ENCODE assay signal across 10 cellular contexts in genomic region chr5:127871448-127872153, GRCh38.
DNase-seq lines count a peak whose midpoint lies in the region; ATAC-seq, FAIRE-seq and TF ChIP-seq lines count a peak whose summit lies in the region.
"Had no signal": no experiment of that assay in that cellular context is flagged by ENCODE, and none has a peak within 500 bp of the region (broad histone marks: within the 10 kb centered on the region; RNA-seq: fewer than 3 reads in every experiment).

No MANE protein-coding gene starts in this region.

- DNase-seq in endothelial cell of umbilical vein (ENCODE audit: low read depth, low spot score) (peak; percentile 95), NCI-H1105 (lab: John Stamatoyannopoulos, UW) (no peak), NCI-H1092 treated with DMSO at 0.1 percent for 48 hours (lab: John Stamatoyannopoulos, UW) (no peak), DMS153 treated with DMSO at 0.1 percent for 48 hours (lab: John Stamatoyannopoulos, UW; ENCODE audit: unreplicated experiment) (no peak)
- DNase-seq: SHP77 had no signal

- TF ChIP-seq POLR2A in endothelial cell of umbilical vein (IDR thresholded peaks at IDR 0.05; ENCODE audit: low read depth, low read length), result no peak

- H3K4me1 ChIP-seq in ACC112 (ENCODE audit: control insufficient read depth, insufficient read depth, low read length, unreplicated experiment) (peaks cover 40% of the 10 kb centered on the region), OCI-LY3 (ENCODE audit: low read length) (peaks cover 31% of the 10 kb centered on the region), endothelial cell of umbilical vein (ENCODE audit: control insufficient read depth, extremely low read depth, insufficient read depth, low read length) (peaks cover 28% of the 10 kb centered on the region)

- no peak for TF ChIP-seq EP300 in neural cell (conservative IDR thresholded peaks at IDR 0.05; ENCODE audit: poor library complexity, severe bottlenecking)

- TF ChIP-seq CTCF in OCI-LY3 (IDR thresholded peaks at IDR 0.05; ENCODE audit: low read depth, low read length) (no peak), endothelial cell of umbilical vein (IDR thresholded peaks at IDR 0.05; ENCODE audit: extremely low read depth in 1 of 2, insufficient read depth in 1 of 2, low read depth in 1 of 2, low read length in 2 of 2) (no peak), neural cell (IDR thresholded peaks at IDR 0.05; ENCODE audit: poor library complexity, severe bottlenecking) (no peak)

- ATAC-seq in HG02884 (IDR thresholded peaks at IDR 0.05; ENCODE audit: unreplicated experiment), result no peak

- POLR2A ChIA-PET in endothelial cell of umbilical vein (lab: Charles Lee), result interaction anchor here (1.0 to 1.8 kb wide), 2 partner anchors 89 to 212 kb away, joined by 3 to 5 read pairs; partner anchors contain the start of gene SLC12A2

- H4K20me1 ChIP-seq in OCI-LY3 (ENCODE audit: insufficient read depth, low read length), result no peaks in the 10 kb centered on the region
- H4K20me1 ChIP-seq in endothelial cell of umbilical vein (replicated peaks; ENCODE audit: control insufficient read depth, extremely low read depth, insufficient read depth, low read length), result no peaks in the 10 kb centered on the region
- H4K20me1 ChIP-seq in neural cell (ENCODE audit: insufficient read depth), result no peaks in the 10 kb centered on the region

- no peaks in the 10 kb centered on the region for H3K36me3 ChIP-seq in ACC112 (ENCODE audit: insufficient read depth, low read length)
- H3K36me3 ChIP-seq in OCI-LY3 (replicated peaks; ENCODE audit: low read depth, low read length), result no peaks in the 10 kb centered on the region
- no peaks in the 10 kb centered on the region for H3K36me3 ChIP-seq in endothelial cell of umbilical vein (ENCODE audit: control insufficient read depth in 2 of 2, extremely low read depth in 1 of 2, insufficient read depth in 2 of 2, low read length in 2 of 2)
- no peaks in the 10 kb centered on the region for H3K36me3 ChIP-seq in neural cell (ENCODE audit: insufficient read depth, low read length)
- H3K36me3 ChIP-seq: thyroid gland had no signal

- intact Hi-C loops in endothelial cell of umbilical vein (cut with micrococcal nuclease), result loop anchor here (1.0 to 10.0 kb wide), 12 partner anchors 8 to 953 kb away; partner anchors contain the start of gene SLC12A2

- H3K4me3 ChIP-seq in ACC112 (ENCODE audit: low read depth, low read length) (0 out of 2 replicates have a peak overlapping the region, but pooled peaks have one; percentile 1), OCI-LY3 (ENCODE audit: low read length) (no peak overlapping the region), endothelial cell of umbilical vein (replicated peaks in 1 of 3; ENCODE audit: insufficient read depth in 1 of 3, low read depth in 1 of 3, low read length in 3 of 3) (no peak overlapping the region), neural cell (ENCODE audit: low read length) (no peak overlapping the region)
- H3K4me3 ChIP-seq: thyroid gland had no signal

- peak; percentile 75 for FAIRE-seq in endothelial cell of umbilical vein (lab: Jason Lieb, UNC)

- no TSS peak for BruUV-seq in endothelial cell of umbilical vein (replicated peaks; lab: Mats Ljungman, UMichigan)

- H3K79me2 ChIP-seq in ACC112 (ENCODE audit: control insufficient read depth, insufficient read depth, low read length, unreplicated experiment) (no peaks in the 10 kb centered on the region), OCI-LY3 (ENCODE audit: low read length) (no peaks in the 10 kb centered on the region), endothelial cell of umbilical vein (ENCODE audit: control insufficient read depth, insufficient read depth, low read length) (no peaks in the 10 kb centered on the region), neural cell (replicated peaks; ENCODE audit: insufficient read depth, low read length) (no peaks in the 10 kb centered on the region)

- dilution Hi-C loops in endothelial cell of umbilical vein (cut with MboI; ENCODE audit: extremely low pct_ligation_motif_present, low sequenced_read_pairs), result no loop called here

- H3K9me3 ChIP-seq in OCI-LY3 (ENCODE audit: insufficient read depth, low read length) (no peaks in the 10 kb centered on the region), endothelial cell of umbilical vein (replicated peaks; ENCODE audit: control insufficient read depth, insufficient read depth, low read length) (no peaks in the 10 kb centered on the region), neural cell (ENCODE audit: low read length) (no peaks in the 10 kb centered on the region)
- H3K9me3 ChIP-seq: thyroid gland had no signal

- no peak for TF ChIP-seq RAD21 in neural cell (conservative IDR thresholded peaks at IDR 0.05)

- H3K9ac ChIP-seq in OCI-LY3 (ENCODE audit: low read length), result no peak overlapping the region
- peak overlapping the region; percentile 69 for H3K9ac ChIP-seq in endothelial cell of umbilical vein (replicated peaks; ENCODE audit: extremely low read depth, insufficient read depth, low read length)
- no peak overlapping the region for H3K9ac ChIP-seq in neural cell (ENCODE audit: low read length)

- CTCF ChIA-PET in endothelial cell of umbilical vein (lab: Charles Lee), result interaction anchor here (0.6 to 2.5 kb wide), 22 partner anchors 8 to 330 kb away, joined by 3 to 12 read pairs (median 4); partner anchors contain the start of gene SLC12A2

- H3K9me1 ChIP-seq in endothelial cell of umbilical vein (replicated peaks; ENCODE audit: control insufficient read depth, extremely low read depth, insufficient read depth, low read length), result no peaks in the 10 kb centered on the region

- H3K27me3 ChIP-seq in ACC112 (ENCODE audit: insufficient read depth, low read length) (no peaks in the 10 kb centered on the region), OCI-LY3 (ENCODE audit: low read depth, low read length) (peaks cover 4% of the 10 kb centered on the region; the same call in 1 of the 2 replicates), endothelial cell of umbilical vein (ENCODE audit: control insufficient read depth in 2 of 2, insufficient read depth in 2 of 2, low read length in 2 of 2) (peaks cover 0 to 7% of the 10 kb centered on the region in 2 experiments), neural cell (ENCODE audit: insufficient read depth, low read depth, low read length) (no peaks in the 10 kb centered on the region)
- H3K27me3 ChIP-seq: thyroid gland had no signal

- no peaks in the 10 kb centered on the region for H3F3A ChIP-seq in neural cell (ENCODE audit: insufficient read depth, low read length, poor library complexity, severe bottlenecking)

- H3K27ac ChIP-seq in ACC112 (ENCODE audit: low read depth, low read length), result peak overlapping the region; percentile 79
- H3K27ac ChIP-seq in OCI-LY3 (ENCODE audit: low read length), result no peak overlapping the region
- H3K27ac ChIP-seq in endothelial cell of umbilical vein (ENCODE audit: insufficient read depth, low read depth, low read length), result peak overlapping the region; percentile 98
- no peak overlapping the region for H3K27ac ChIP-seq in neural cell (ENCODE audit: low read length)
- H3K27ac ChIP-seq: thyroid gland had no signal

- H2AFZ ChIP-seq in ACC112 (ENCODE audit: low read length, unreplicated experiment) (peak overlapping the region; percentile 41), OCI-LY3 (ENCODE audit: low read depth, low read length) (no peak overlapping the region), endothelial cell of umbilical vein (ENCODE audit: low read depth, low read length) (no peak overlapping the region), neural cell (ENCODE audit: low read depth, low read length) (no peak overlapping the region)

- H3K4me2 ChIP-seq in OCI-LY3 (ENCODE audit: low read length) (peak overlapping the region; percentile 37), endothelial cell of umbilical vein (ENCODE audit: insufficient read depth, low read length) (peak overlapping the region; percentile 53), neural cell (ENCODE audit: low read length) (no peak overlapping the region)

- no peaks in the 10 kb centered on the region for H3K9me2 ChIP-seq in neural cell (ENCODE audit: insufficient read depth, low read length)

TF ChIP-seq in endothelial cell of umbilical vein, 7 proteins besides CTCF, POLR2A, EP300 and RAD21:
- TF ChIP-seq JUN (IDR thresholded peaks at IDR 0.05; ENCODE audit: borderline replicate concordance, insufficient read depth, insufficient read length, low read depth) (peak; percentile 65), EZH2 (IDR thresholded peaks at IDR 0.05; ENCODE audit: borderline replicate concordance, low read depth, low read length, severe bottlenecking) (no peak), MYC (IDR thresholded peaks at IDR 0.05; ENCODE audit: low read depth, low read length) (no peak), POLR2AphosphoS5 (IDR thresholded peaks at IDR 0.05; ENCODE audit: insufficient read depth, low read depth, low read length) (peak; percentile 26), MAX (IDR thresholded peaks at IDR 0.05; ENCODE audit: insufficient read depth, insufficient read length) (no peak), GATA2 (IDR thresholded peaks at IDR 0.05; ENCODE audit: insufficient read depth, insufficient read length, low read depth, low read length) (peak; percentile 45), FOS (IDR thresholded peaks at IDR 0.05; ENCODE audit: borderline replicate concordance, insufficient read depth, low read length) (no peak)

TF ChIP-seq in neural cell, 6 proteins besides CTCF, POLR2A, EP300 and RAD21:
- TF ChIP-seq REST (IDR thresholded peaks at IDR 0.05; ENCODE audit: borderline replicate concordance) (peak; percentile 45), SMC3 (conservative IDR thresholded peaks at IDR 0.05; ENCODE audit: poor library complexity) (no peak)

Comparison
In these comparisons a context has a peak if more than half of its experiments do, and no peak if none do; other contexts are left out.
1. H3K27ac ChIP-seq: peak in ACC112 (single experiment) and endothelial cell of umbilical vein (single experiment); none in OCI-LY3 (single experiment) and neural cell (single experiment).